24 cellular contexts compared by ENCODE assay signal in genomic region chr18:70069381-70069780, GRCh38.
A peak's percentile ranks its signal among the peaks of the same experiment; 100 is the strongest.
DNase-seq lines count a peak whose midpoint lies in the region; ATAC-seq, FAIRE-seq and TF ChIP-seq lines count a peak whose summit lies in the region.
"Had no signal": no experiment of that assay in that cellular context is flagged by ENCODE, and none has a peak within 500 bp of the region (broad histone marks: within the 10 kb centered on the region; RNA-seq: fewer than 3 reads in every experiment).

No MANE protein-coding gene starts in this region.

- H3K56ac ChIP-seq in IMR-90 (ENCODE audit: extremely low read depth, insufficient read depth, low read length), result no peak overlapping the region
- no peak overlapping the region for H3K56ac ChIP-seq in H1 (replicated peaks; ENCODE audit: insufficient read length, low read depth, low read length)

- H2BK5ac ChIP-seq in IMR-90 (ENCODE audit: low read depth, low read length, poor library complexity, severe bottlenecking) (no peak overlapping the region), H1 (ENCODE audit: low read depth, low read length) (no peak overlapping the region)

- peak overlapping the region; percentile 36 to 63 for H3K27ac Mint-ChIP-seq in natural killer cell treated with Interleukin-12 subunit alpha and Interleukin-12 subunit beta and Interleukin-15 and Interleukin-18, amount 100 ng/mL, for 72 hours
- H3K27ac Mint-ChIP-seq in natural killer cell (peak overlapping the region in 1 of 2 donors; percentile 7), Calu3 (ENCODE audit: unreplicated experiment) (no peak overlapping the region)
- H3K27ac Mint-ChIP-seq: B cell; CD4-positive, alpha-beta T cell; CD8-positive, alpha-beta T cell had no signal

- H4K91ac ChIP-seq in IMR-90 (ENCODE audit: insufficient read depth, low read depth, low read length) (no peak overlapping the region), H1 (replicated peaks; ENCODE audit: insufficient read length, low read length) (no peak overlapping the region)

- peaks cover 16 to 22% of the 10 kb centered on the region in 2 donors for H3K4me1 Mint-ChIP-seq in natural killer cell treated with Interleukin-12 subunit alpha and Interleukin-12 subunit beta and Interleukin-15 and Interleukin-18, amount 100 ng/mL, for 72 hours (ENCODE audit: low read depth in 2 of 2)
- H3K4me1 Mint-ChIP-seq in natural killer cell (peaks cover 17 to 21% of the 10 kb centered on the region in 2 donors), Calu3 (ENCODE audit: low read depth, unreplicated experiment) (no peaks in the 10 kb centered on the region)
- H3K4me1 Mint-ChIP-seq: B cell had no signal

- H3K9me3 ChIP-seq in IMR-90 (ENCODE audit: control insufficient read depth, insufficient read depth, low read length), result no peaks in the 10 kb centered on the region
- H3K9me3 ChIP-seq in H1 (ENCODE audit: insufficient read depth in 2 of 2, low read depth in 1 of 2, low read length in 1 of 2), result no peaks in the 10 kb centered on the region
- no peaks in the 10 kb centered on the region for H3K9me3 ChIP-seq in esophagus muscularis mucosa
- H3K9me3 ChIP-seq in adrenal gland (replicated peaks in 1 of 3), result no peaks in the 10 kb centered on the region
- H3K9me3 ChIP-seq: BLaER1 treated with 17β-estradiol and CSF1 and Interleukin-3, amounts not matched to agents 10 nM and 100 nM; Caco-2 had no signal

- H3K4me2 ChIP-seq in IMR-90 (ENCODE audit: low read depth, low read length), result no peak overlapping the region
- no peak overlapping the region for H3K4me2 ChIP-seq in H1 (ENCODE audit: insufficient read depth in 1 of 2, low read depth in 2 of 2, low read length in 2 of 2)
- H3K4me2 ChIP-seq: BLaER1 treated with 17β-estradiol and CSF1 and Interleukin-3, amounts not matched to agents 10 nM and 100 nM had no signal

- FAIRE-seq in H1 (lab: Jason Lieb, UNC), result no peak
- FAIRE-seq: A204.1, GM19239 had no signal

- no peak overlapping the region for H3K4me3 ChIP-seq in IMR-90 (ENCODE audit: insufficient read depth, low read depth, low read length)
- H3K4me3 ChIP-seq in H1 (ENCODE audit: extremely low read depth in 1 of 4, insufficient read depth in 2 of 4, low read depth in 3 of 4, low read length in 4 of 4), result no peak overlapping the region
- no peak overlapping the region for H3K4me3 ChIP-seq in esophagus muscularis mucosa
- no peak overlapping the region for H3K4me3 ChIP-seq in adrenal gland
- H3K4me3 ChIP-seq: BLaER1 treated with 17β-estradiol and CSF1 and Interleukin-3, amounts not matched to agents 10 nM and 100 nM had no signal

- H3K4me1 ChIP-seq in IMR-90 (ENCODE audit: control insufficient read depth, insufficient read depth, low read length), result no peaks in the 10 kb centered on the region
- no peaks in the 10 kb centered on the region for H3K4me1 ChIP-seq in H1 (replicated peaks in 1 of 4; ENCODE audit: control insufficient read depth in 3 of 4, insufficient read depth in 4 of 4, low read length in 3 of 4)
- no peaks in the 10 kb centered on the region for H3K4me1 ChIP-seq in esophagus muscularis mucosa
- H3K4me1 ChIP-seq in adrenal gland (replicated peaks in 1 of 2), result no peaks in the 10 kb centered on the region
- H3K4me1 ChIP-seq: BLaER1 treated with 17β-estradiol and CSF1 and Interleukin-3, amounts not matched to agents 10 nM and 100 nM; Caco-2 had no signal

- H4K8ac ChIP-seq in IMR-90 (ENCODE audit: low read depth in 2 of 2, low read length in 2 of 2), result no peak overlapping the region
- no peak overlapping the region for H4K8ac ChIP-seq in H1 (ENCODE audit: extremely low read depth, insufficient read depth, low read length)

- H3K18ac ChIP-seq in IMR-90 (ENCODE audit: low read depth, low read length), result no peak overlapping the region
- no peak overlapping the region for H3K18ac ChIP-seq in H1 (ENCODE audit: extremely low read depth, low read length)

- H3K36me3 ChIP-seq in IMR-90 (ENCODE audit: control insufficient read depth, insufficient read depth, low read length) (no peaks in the 10 kb centered on the region), H1 (ENCODE audit: control insufficient read depth in 2 of 4, insufficient read depth in 4 of 4, low read length in 3 of 4) (no peaks in the 10 kb centered on the region), esophagus muscularis mucosa (peaks cover 0 to 7% (median 0%) of the 10 kb centered on the region in 4 donors), adrenal gland (replicated peaks in 1 of 2) (no peaks in the 10 kb centered on the region)

- H4K5ac ChIP-seq in IMR-90 (ENCODE audit: low read depth, low read length) (no peak overlapping the region), H1 (ENCODE audit: insufficient read length, low read depth, low read length) (no peak overlapping the region)

- H2BK12ac ChIP-seq in H1 (ENCODE audit: low read depth, low read length), result no peak overlapping the region

- no peak overlapping the region for H3K27ac ChIP-seq in IMR-90 (ENCODE audit: insufficient read depth, low read length)
- H3K27ac ChIP-seq in H1 (ENCODE audit: low read depth, low read length), result no peak overlapping the region
- no peak overlapping the region for H3K27ac ChIP-seq in esophagus muscularis mucosa (replicated peaks in 1 of 4)
- H3K27ac ChIP-seq in adrenal gland, result no peak overlapping the region
- H3K27ac ChIP-seq: BLaER1 treated with 17β-estradiol and CSF1 and Interleukin-3, amounts not matched to agents 10 nM and 100 nM; C4-2B had no signal

- no peak overlapping the region for H2BK20ac ChIP-seq in IMR-90 (ENCODE audit: low read depth, low read length)
- no peak overlapping the region for H2BK20ac ChIP-seq in H1 (ENCODE audit: low read length)

- no peaks in the 10 kb centered on the region for H3K23me2 ChIP-seq in H1 (ENCODE audit: low read depth, low read length)

- TF ChIP-seq CTCF in natural killer cell (IDR thresholded peaks at IDR 0.05) (no peak), IMR-90 (conservative IDR thresholded peaks at IDR 0.05; ENCODE audit: low read depth, low read length) (no peak), H1 (IDR thresholded peaks at IDR 0.05; ENCODE audit: control extremely low read depth in 1 of 3, insufficient read depth in 1 of 3, low read depth in 1 of 3, low read length in 3 of 3) (no peak), esophagus muscularis mucosa (IDR thresholded peaks at IDR 0.05) (no peak), adrenal gland (IDR thresholded peaks at IDR 0.05) (no peak), Calu3 (IDR thresholded peaks at IDR 0.05; ENCODE audit: unreplicated experiment) (no peak)

- H3K23ac ChIP-seq in IMR-90 (ENCODE audit: low read depth, low read length) (no peak overlapping the region), H1 (ENCODE audit: insufficient read length) (no peak overlapping the region)

- H3K4ac ChIP-seq in IMR-90 (ENCODE audit: low read depth, low read length) (no peak overlapping the region), H1 (replicated peaks; ENCODE audit: insufficient read length, low read depth, low read length) (no peak overlapping the region)

- H2BK120ac ChIP-seq in IMR-90 (ENCODE audit: low read depth, low read length), result no peak overlapping the region
- no peak overlapping the region for H2BK120ac ChIP-seq in H1 (replicated peaks; ENCODE audit: low read depth, low read length)

- 0 out of 4 replicates have a peak, but pooled peaks cover 0 to 3% of the 10 kb centered on the region in 2 experiments for H3K79me1 ChIP-seq in IMR-90 (ENCODE audit: low read depth in 1 of 2, low read length in 2 of 2)
- H3K79me1 ChIP-seq in H1 (ENCODE audit: low read depth, low read length), result no peaks in the 10 kb centered on the region

- intact Hi-C loops in natural killer cell (cut with micrococcal nuclease) (no loop called here), IMR-90 (cut with micrococcal nuclease) (no loop called here), esophagus muscularis mucosa (cut with DNase I) (no loop called here), adrenal gland (cut with DNase I) (no loop called here), Calu3 (cut with micrococcal nuclease; ENCODE audit: unreplicated experiment) (no loop called here)

- H3K9ac ChIP-seq in IMR-90 (ENCODE audit: low read depth, low read length) (no peak overlapping the region), H1 (replicated peaks in 1 of 4; ENCODE audit: extremely low read depth in 1 of 4, low read depth in 3 of 4, low read length in 3 of 4) (no peak overlapping the region)
- H3K9ac ChIP-seq: BLaER1 treated with 17β-estradiol and CSF1 and Interleukin-3, amounts not matched to agents 10 nM and 100 nM had no signal

- POLR2A ChIA-PET in IMR-90 (lab: Charles Lee; ENCODE audit: unreplicated experiment) (no interaction called here), H1 (lab: Charles Lee; ENCODE audit: partially characterized antibody) (no interaction called here)

- H2AK5ac ChIP-seq in IMR-90 (ENCODE audit: low read depth, low read length) (no peak overlapping the region), H1 (ENCODE audit: low read depth, low read length) (no peak overlapping the region)

- H3K79me2 ChIP-seq in H1 (ENCODE audit: control insufficient read depth in 1 of 2, insufficient read depth in 2 of 2, low read length in 2 of 2), result no peaks in the 10 kb centered on the region

- H4K20me1 ChIP-seq in IMR-90 (ENCODE audit: insufficient read depth, low read length), result no peaks in the 10 kb centered on the region
- no peaks in the 10 kb centered on the region for H4K20me1 ChIP-seq in H1 (replicated peaks in 1 of 2; ENCODE audit: control insufficient read depth in 1 of 2, insufficient read depth in 2 of 2, low read length in 2 of 2)
- H4K20me1 ChIP-seq: BLaER1 treated with 17β-estradiol and CSF1 and Interleukin-3, amounts not matched to agents 10 nM and 100 nM had no signal

- TF ChIP-seq RAD21 in IMR-90 (IDR thresholded peaks at IDR 0.05; ENCODE audit: low read length) (no peak), H1 (IDR thresholded peaks at IDR 0.05 in 1 of 2, conservative IDR thresholded peaks at IDR 0.05 in 1 of 2; ENCODE audit: low read depth in 2 of 2, low read length in 2 of 2) (no peak)

- H2AK9ac ChIP-seq in IMR-90 (replicated peaks; ENCODE audit: low read depth, low read length, poor library complexity), result no peak overlapping the region

- BruUV-seq in IMR-90 (replicated peaks; lab: Mats Ljungman, UMichigan), result no TSS peak
- no TSS peak for BruUV-seq in Calu3 (replicated peaks; lab: Mats Ljungman, UMichigan)

- peaks cover 3% of the 10 kb centered on the region; the same call in 1 of the 2 replicates for H3K9me1 ChIP-seq in IMR-90 (ENCODE audit: insufficient read depth, low read length)

- H3K27me3 ChIP-seq in IMR-90 (ENCODE audit: control insufficient read depth, insufficient read depth, low read length), result no peaks in the 10 kb centered on the region
- H3K27me3 ChIP-seq in H1 (replicated peaks in 1 of 4; ENCODE audit: control insufficient read depth in 3 of 4, extremely low read depth in 1 of 4, insufficient read depth in 3 of 4, low read length in 3 of 4), result peaks cover 0 to 1% (median 0%) of the 10 kb centered on the region in 4 experiments; a peak in 1 of 7 replicates
- H3K27me3 ChIP-seq in esophagus muscularis mucosa, result no peaks in the 10 kb centered on the region
- no peaks in the 10 kb centered on the region for H3K27me3 ChIP-seq in adrenal gland
- H3K27me3 ChIP-seq: BLaER1 treated with 17β-estradiol and CSF1 and Interleukin-3, amounts not matched to agents 10 nM and 100 nM had no signal

- dilution Hi-C loops in IMR-90 (cut with HindIII; ENCODE audit: low sequenced_read_pairs, unreplicated experiment), result no loop called here

- H3K14ac ChIP-seq in IMR-90 (replicated peaks; ENCODE audit: low read depth, low read length) (no peak overlapping the region), H1 (ENCODE audit: insufficient read length) (no peak overlapping the region)

- DNase-seq in natural killer cell treated with Interleukin-12 subunit alpha and Interleukin-12 subunit beta and Interleukin-15 and Interleukin-18, amount 100 ng/mL, for 72 hours (ENCODE audit: low spot score), result no peak
- DNase-seq in natural killer cell (no peak), IMR-90 (no peak), H1 (ENCODE audit: low read depth in 1 of 2, low spot score in 2 of 2) (no peak), esophagus muscularis mucosa (ENCODE audit: extremely low spot score) (no peak), adrenal gland (no peak), Calu3 (no peak)
- DNase-seq: 8988T; AML-193; Caco-2; CD4-positive, alpha-beta T cell; CD8-positive, alpha-beta T cell; DMS 273 treated with DMSO at 0.1 percent for 48 hours; DMS153; DMS53; DMS79; DND-41; EL; GDM1 had no signal

- peak overlapping the region; percentile 32 for H3K4me3 Mint-ChIP-seq in natural killer cell treated with Interleukin-12 subunit alpha and Interleukin-12 subunit beta and Interleukin-15 and Interleukin-18, amount 100 ng/mL, for 72 hours
- H3K4me3 Mint-ChIP-seq in natural killer cell, result no peak overlapping the region
- H3K4me3 Mint-ChIP-seq in Calu3 (ENCODE audit: low read depth, unreplicated experiment), result no peak overlapping the region
- H3K4me3 Mint-ChIP-seq: B cell; CD4-positive, alpha-beta T cell; CD8-positive, alpha-beta T cell had no signal

- no peaks in the 10 kb centered on the region for H3K36me3 Mint-ChIP-seq in natural killer cell treated with Interleukin-12 subunit alpha and Interleukin-12 subunit beta and Interleukin-15 and Interleukin-18, amount 100 ng/mL, for 72 hours
- H3K36me3 Mint-ChIP-seq in natural killer cell (no peaks in the 10 kb centered on the region), Calu3 (ENCODE audit: insufficient read depth, unreplicated experiment) (no peaks in the 10 kb centered on the region)

- H3K9me3 Mint-ChIP-seq in natural killer cell treated with Interleukin-12 subunit alpha and Interleukin-12 subunit beta and Interleukin-15 and Interleukin-18, amount 100 ng/mL, for 72 hours, result no peaks in the 10 kb centered on the region
- H3K9me3 Mint-ChIP-seq in natural killer cell (no peaks in the 10 kb centered on the region), Calu3 (ENCODE audit: low read depth, unreplicated experiment) (no peaks in the 10 kb centered on the region)
- H3K9me3 Mint-ChIP-seq: CD4-positive, alpha-beta T cell; CD8-positive, alpha-beta T cell had no signal

- H2AFZ ChIP-seq in IMR-90 (replicated peaks; ENCODE audit: low read length, poor library complexity) (no peak overlapping the region), H1 (ENCODE audit: low read length) (no peak overlapping the region)

- no peaks in the 10 kb centered on the region for H3K27me3 Mint-ChIP-seq in natural killer cell treated with Interleukin-12 subunit alpha and Interleukin-12 subunit beta and Interleukin-15 and Interleukin-18, amount 100 ng/mL, for 72 hours
- H3K27me3 Mint-ChIP-seq in natural killer cell (ENCODE audit: low read depth in 2 of 2), result no peaks in the 10 kb centered on the region
- no peaks in the 10 kb centered on the region for H3K27me3 Mint-ChIP-seq in Calu3 (ENCODE audit: unreplicated experiment)
- H3K27me3 Mint-ChIP-seq: B cell; CD4-positive, alpha-beta T cell had no signal

- no peak overlapping the region for H2BK15ac ChIP-seq in IMR-90 (ENCODE audit: low read depth, low read length)
- H2BK15ac ChIP-seq in H1 (ENCODE audit: low read length), result no peak overlapping the region

- TF ChIP-seq POLR2A in IMR-90 (IDR thresholded peaks at IDR 0.05; ENCODE audit: low read depth, low read length), result no peak
- no peak for TF ChIP-seq POLR2A in H1 (IDR thresholded peaks at IDR 0.05; ENCODE audit: control extremely low read depth in 1 of 2, low read depth in 2 of 2, low read length in 2 of 2)
- TF ChIP-seq POLR2A in esophagus muscularis mucosa (IDR thresholded peaks at IDR 0.05; ENCODE audit: low read depth), result no peak
- TF ChIP-seq POLR2A in adrenal gland (IDR thresholded peaks at IDR 0.05), result no peak

- CTCF ChIA-PET in IMR-90 (lab: Yijun Ruan, JAX) (no interaction called here), H1 (lab: Charles Lee; ENCODE audit: partially characterized antibody) (interaction anchor here (1.0 to 2.9 kb wide), 3 partner anchors 16 to 1213 kb away, joined by 3 to 10 read pairs (median 3); no protein-coding TSS in a partner anchor), Calu3 (lab: Charles Lee) (no interaction called here)

- ATAC-seq in natural killer cell treated with Interleukin-12 subunit alpha and Interleukin-12 subunit beta and Interleukin-15 and Interleukin-18, amount 100 ng/mL, for 72 hours, result no peak
- ATAC-seq in natural killer cell (no peak), IMR-90 (ENCODE audit: low read depth) (no peak)
- ATAC-seq: CD8-positive, alpha-beta T cell had no signal

- in situ Hi-C loops in IMR-90 (cut with MboI; ENCODE audit: low sequenced_read_pairs), result no loop called here

- TF ChIP-seq EP300 in H1 (IDR thresholded peaks at IDR 0.05; ENCODE audit: borderline replicate concordance in 1 of 2, low read depth in 2 of 2, low read length in 2 of 2) (no peak), esophagus muscularis mucosa (IDR thresholded peaks at IDR 0.05) (no peak)
